Comparison of ENCODE assay signal across 24 cellular contexts in genomic region chr12:54595471-54595870, GRCh38. TPM values are rescaled to one million over a fixed set of nuclear protein-coding genes. Genes with fewer than 3 reads are reported as not detected.
DNase-seq lines count a peak whose midpoint lies in the region; FAIRE-seq and TF ChIP-seq lines count a peak whose summit lies in the region.
"Had no signal": no experiment of that assay in that cellular context is flagged by ENCODE, and none has a peak within 500 bp of the region (broad histone marks: within the 10 kb centered on the region; RNA-seq: fewer than 3 reads in every experiment).

No MANE protein-coding gene starts in this region.

- H3K36me3 ChIP-seq in bronchial epithelial cell (ENCODE audit: control insufficient read depth, insufficient read depth, low read length) = no peaks in the 10 kb centered on the region
- H3K36me3 ChIP-seq in MG63 = no peaks in the 10 kb centered on the region
- H3K36me3 ChIP-seq: BE2C; BLaER1 treated with 17β-estradiol and CSF1 and Interleukin-3, amounts not matched to agents 10 nM and 100 nM had no signal

- H3K27me3 ChIP-seq in bronchial epithelial cell (ENCODE audit: control insufficient read depth, insufficient read depth, low read length) = peaks cover 7% of the 10 kb centered on the region
- H3K27me3 ChIP-seq in MG63 = peaks cover 3% of the 10 kb centered on the region; the same call in 1 of the 2 replicates

- no peak overlapping the region for H3K4me3 ChIP-seq in bronchial epithelial cell (ENCODE audit: low read depth, low read length)
- H3K4me3 ChIP-seq in MG63 = no peak overlapping the region
- H3K4me3 ChIP-seq: BLaER1 treated with 17β-estradiol and CSF1 and Interleukin-3, amounts not matched to agents 10 nM and 100 nM; GM12878; GM23338 had no signal

- H3K9me3 ChIP-seq in MG63 = no peaks in the 10 kb centered on the region
- H3K9me3 ChIP-seq: BE2C; BLaER1 treated with 17β-estradiol and CSF1 and Interleukin-3, amounts not matched to agents 10 nM and 100 nM had no signal

- peak; percentile 18 for FAIRE-seq in bronchial epithelial cell (lab: Jason Lieb, UNC)
- FAIRE-seq: A204.1, D721Med, GM12878, GM18507 had no signal

- DNase-seq in activated effector memory CD4-positive, alpha-beta T cell treated with anti-CD3 and anti-CD28 coated beads, Interleukin-2, amount 50 U/mL, for 16 hours = peak; percentile 61
- no peak for DNase-seq in activated effector memory CD4-positive, alpha-beta T cell treated with Interleukin-2 at 50 U/mL for 16 hours
- DNase-seq in bronchial epithelial cell (ENCODE audit: low read depth) (no peak), posterior vena cava (ENCODE audit: low spot score) (peak; percentile 63), MG63 (no peak), GM13977 (ENCODE audit: low spot score) (no peak), T1000 (lab: John Stamatoyannopoulos, UW) (no peak)
- DNase-seq: ACHN; AML-193; BE2C; CD4-positive, alpha-beta T cell; CD8-positive, alpha-beta memory T cell; DMS 273 treated with DMSO at 0.1 percent for 48 hours; DMS79; EL; GDM1; H9 had no signal

- TF ChIP-seq CTCF in bronchial epithelial cell (IDR thresholded peaks at IDR 0.05; ENCODE audit: insufficient read depth, low read length, severe bottlenecking) (no peak), GM13977 (IDR thresholded peaks at IDR 0.05; ENCODE audit: extremely low read depth, insufficient read depth, missing control alignments) (no peak)

- in situ Hi-C loops in GM13977 (cut with MboI; ENCODE audit: low pct_unique_long_range_greater_than_20kb, low sequenced_read_pairs, unreplicated experiment) = no loop called here

- intact Hi-C loops in posterior vena cava (cut with DNase I) = loop anchor here in 1 of 2 donors (10.0 kb wide), 1 partner anchor 359 kb away; no protein-coding TSS in a partner anchor

RNA-seq across cellular contexts. Expression of gene PPP1R1A, which starts 7.0 kb away (rescaled TPM):
- total RNA-seq in bronchial epithelial cell = not detected in 2 replicates
- 1 to 10 TPM; 3.7 to 7.4 TPM for total RNA-seq in posterior vena cava
- total RNA-seq in MG63 (2014; rRNA removed; shearing (Covaris generic); ENCODE audit: low replicate concordance) = not detected in 2 replicates
- total RNA-seq: CD4-positive, alpha-beta T cell; CD8-positive, alpha-beta memory T cell; GM12878 had no signal

RNA-seq across cellular contexts. Expression of gene LACRT, which starts 39.2 kb away (rescaled TPM):
- total RNA-seq in bronchial epithelial cell = not detected in 2 replicates
- not detected for total RNA-seq in posterior vena cava
- not detected in 2 replicates for total RNA-seq in MG63 (2014; rRNA removed; shearing (Covaris generic); ENCODE audit: low replicate concordance)
- total RNA-seq: CD4-positive, alpha-beta T cell; CD8-positive, alpha-beta memory T cell; GM12878; GM23338; H4; H9 had no signal

RNA-seq across cellular contexts. Expression of gene PDE1B, which starts 46.1 kb away (rescaled TPM):
- total RNA-seq in bronchial epithelial cell (not detected in 2 replicates), posterior vena cava (10 to 100 TPM in 1 of 2 donors, 1 to 10 TPM in 1; 9.6 to 25.1 TPM)
- not detected in 2 replicates for total RNA-seq in MG63 (2014; rRNA removed; shearing (Covaris generic); ENCODE audit: low replicate concordance)

RNA-seq across cellular contexts. Expression of gene DCD, which starts 52.7 kb away (rescaled TPM):
- total RNA-seq in bronchial epithelial cell (not detected in 2 replicates), posterior vena cava (not detected)
- not detected in 2 replicates for total RNA-seq in MG63 (2014; rRNA removed; shearing (Covaris generic); ENCODE audit: low replicate concordance)
- total RNA-seq: CD4-positive, alpha-beta T cell; CD8-positive, alpha-beta memory T cell; GM12878; GM23338; H4; H9 had no signal

Comparison
In these comparisons a context has a peak if more than half of its experiments do, and no peak if none do; other contexts are left out.
1. DNase-seq: peak in activated effector memory CD4-positive, alpha-beta T cell treated with anti-CD3 and anti-CD28 coated beads, Interleukin-2, amount 50 U/mL, for 16 hours (single experiment) and posterior vena cava (single experiment); none in activated effector memory CD4-positive, alpha-beta T cell treated with Interleukin-2 at 50 U/mL for 16 hours (single experiment), bronchial epithelial cell (single experiment), MG63 (single experiment), GM13977 (single experiment) and T1000 (single experiment).
2. RNA of gene PDE1B, which starts 46.1 kb away (total RNA-seq): 9.6 to 25.1 TPM in posterior vena cava; not detected in bronchial epithelial cell and not detected in MG63; every median in the first group is over 10 times any median in the second.